Comparison of ENCODE assay signal across 18 cellular contexts in genomic region chr15:81869161-81869928, GRCh38.
DNase-seq lines count a peak whose midpoint lies in the region; ATAC-seq and TF ChIP-seq lines count a peak whose summit lies in the region.
"Had no signal": no experiment of that assay in that cellular context is flagged by ENCODE, and none has a peak within 500 bp of the region (broad histone marks: within the 10 kb centered on the region; RNA-seq: fewer than 3 reads in every experiment).

No MANE protein-coding gene starts in this region.

- H3K9me3 Mint-ChIP-seq in endodermal cell (peaks cover 7% of the 10 kb centered on the region), mesothelial cell of epicardium (peaks cover 13% of the 10 kb centered on the region)
- no peaks in the 10 kb centered on the region for H3K9me3 Mint-ChIP-seq in activated T-helper 17 cell treated with anti-CD3 and anti-CD28 coated beads, Interleukin-2, amount 50 U/mL, for 72 hours
- H3K9me3 Mint-ChIP-seq: IgD-negative memory B cell had no signal

- H3K27ac Mint-ChIP-seq in endodermal cell (no peak overlapping the region), mesothelial cell of epicardium (no peak overlapping the region)
- no peak overlapping the region for H3K27ac Mint-ChIP-seq in activated T-helper 17 cell treated with anti-CD3 and anti-CD28 coated beads, Interleukin-2, amount 50 U/mL, for 72 hours
- H3K27ac Mint-ChIP-seq: CD8-positive, alpha-beta memory T cell; IgD-negative memory B cell had no signal

- H3K36me3 Mint-ChIP-seq in endodermal cell (ENCODE audit: low read depth) (peaks cover 33% of the 10 kb centered on the region), mesothelial cell of epicardium (peaks cover 10% of the 10 kb centered on the region)
- H3K36me3 Mint-ChIP-seq in activated T-helper 17 cell treated with anti-CD3 and anti-CD28 coated beads, Interleukin-2, amount 50 U/mL, for 72 hours (ENCODE audit: low read depth): no peaks in the 10 kb centered on the region
- H3K36me3 Mint-ChIP-seq: CD8-positive, alpha-beta memory T cell; IgD-negative memory B cell had no signal

- TF ChIP-seq RAD21 in IMR-90 (IDR thresholded peaks at IDR 0.05; ENCODE audit: low read length): no peak

- ATAC-seq in IMR-90 (ENCODE audit: low read depth) (no peak), PC-3 (no peak), GM21381 (IDR thresholded peaks at IDR 0.05; ENCODE audit: unreplicated experiment) (no peak)
- ATAC-seq in activated T-helper 17 cell treated with anti-CD3 and anti-CD28 coated beads, Interleukin-2, amount 50 U/mL, for 72 hours (replicated peaks): no peak

- H3F3A ChIP-seq in PC-3 (ENCODE audit: low read length, unreplicated experiment): no peaks in the 10 kb centered on the region

- H3K14ac ChIP-seq in IMR-90 (replicated peaks; ENCODE audit: low read depth, low read length): no peak overlapping the region

- H4K20me1 ChIP-seq in IMR-90 (ENCODE audit: insufficient read depth, low read length): no peaks in the 10 kb centered on the region
- H4K20me1 ChIP-seq in PC-3 (ENCODE audit: low read length): no peaks in the 10 kb centered on the region
- H4K20me1 ChIP-seq: BLaER1 had no signal

- H2AFZ ChIP-seq in IMR-90 (replicated peaks; ENCODE audit: low read length, poor library complexity) (peak overlapping the region; percentile 48), PC-3 (ENCODE audit: low read length) (no peak overlapping the region)

- H3K27ac ChIP-seq in IMR-90 (ENCODE audit: insufficient read depth, low read length) (no peak overlapping the region), endodermal cell (ENCODE audit: low read depth, low read length) (no peak overlapping the region), PC-3 (ENCODE audit: low read length) (no peak overlapping the region)
- H3K27ac ChIP-seq: BLaER1, RWPE1 had no signal

- H3K79me2 ChIP-seq in PC-3 (ENCODE audit: low read length): no peaks in the 10 kb centered on the region

- in situ Hi-C loops in IMR-90 (cut with MboI; ENCODE audit: low sequenced_read_pairs): no loop called here

- H2BK5ac ChIP-seq in IMR-90 (ENCODE audit: low read depth, low read length, poor library complexity, severe bottlenecking): no peak overlapping the region

- H3K9me3 ChIP-seq in IMR-90 (ENCODE audit: control insufficient read depth, insufficient read depth, low read length) (no peaks in the 10 kb centered on the region), endodermal cell (ENCODE audit: control insufficient read depth, low read length) (no peaks in the 10 kb centered on the region), PC-3 (ENCODE audit: low read length) (no peaks in the 10 kb centered on the region)
- H3K9me3 ChIP-seq: BLaER1 had no signal

- peaks cover 7% of the 10 kb centered on the region for H3K4me1 Mint-ChIP-seq in endodermal cell
- H3K4me1 Mint-ChIP-seq in mesothelial cell of epicardium: no peaks in the 10 kb centered on the region
- H3K4me1 Mint-ChIP-seq in activated T-helper 17 cell treated with anti-CD3 and anti-CD28 coated beads, Interleukin-2, amount 50 U/mL, for 72 hours: no peaks in the 10 kb centered on the region
- H3K4me1 Mint-ChIP-seq: CD8-positive, alpha-beta memory T cell had no signal

- H3K9ac ChIP-seq in IMR-90 (ENCODE audit: low read depth, low read length) (no peak overlapping the region), endodermal cell (ENCODE audit: extremely low read depth, low read length, poor library complexity, severe bottlenecking) (no peak overlapping the region), PC-3 (ENCODE audit: low read length) (no peak overlapping the region)
- H3K9ac ChIP-seq: BLaER1 had no signal

- H3K9me1 ChIP-seq in IMR-90 (ENCODE audit: insufficient read depth, low read length): no peaks in the 10 kb centered on the region

- BruUV-seq in IMR-90 (replicated peaks; lab: Mats Ljungman, UMichigan) (no TSS peak), PC-3 (replicated peaks; lab: Mats Ljungman, UMichigan) (no TSS peak)

- H3K23ac ChIP-seq in IMR-90 (ENCODE audit: low read depth, low read length): no peak overlapping the region

- H3K4me1 ChIP-seq in IMR-90 (ENCODE audit: control insufficient read depth, insufficient read depth, low read length): no peaks in the 10 kb centered on the region
- no peaks in the 10 kb centered on the region for H3K4me1 ChIP-seq in endodermal cell (ENCODE audit: control insufficient read depth, insufficient read depth, low read length)
- no peaks in the 10 kb centered on the region for H3K4me1 ChIP-seq in PC-3 (ENCODE audit: insufficient read depth, low read length)

- H3K4me3 Mint-ChIP-seq in endodermal cell: peak overlapping the region; percentile 68
- H3K4me3 Mint-ChIP-seq in mesothelial cell of epicardium: peak overlapping the region; percentile 71
- H3K4me3 Mint-ChIP-seq in activated T-helper 17 cell treated with anti-CD3 and anti-CD28 coated beads, Interleukin-2, amount 50 U/mL, for 72 hours: no peak overlapping the region
- H3K4me3 Mint-ChIP-seq: CD8-positive, alpha-beta memory T cell had no signal

- no peak overlapping the region for H2BK15ac ChIP-seq in IMR-90 (ENCODE audit: low read depth, low read length)

- H3K27me3 ChIP-seq in IMR-90 (ENCODE audit: control insufficient read depth, insufficient read depth, low read length): peaks cover 2% of the 10 kb centered on the region
- no peaks in the 10 kb centered on the region for H3K27me3 ChIP-seq in endodermal cell (ENCODE audit: control insufficient read depth, insufficient read depth, low read length, poor library complexity, severe bottlenecking)
- peaks cover 14% of the 10 kb centered on the region for H3K27me3 ChIP-seq in PC-3 (ENCODE audit: low read length)
- H3K27me3 ChIP-seq: BLaER1 had no signal

- H4K5ac ChIP-seq in IMR-90 (ENCODE audit: low read depth, low read length): no peak overlapping the region

- no peak overlapping the region for H4K91ac ChIP-seq in IMR-90 (ENCODE audit: insufficient read depth, low read depth, low read length)

- no peak overlapping the region for H2AK5ac ChIP-seq in IMR-90 (ENCODE audit: low read depth, low read length)

- no peak for TF ChIP-seq POLR2A in IMR-90 (IDR thresholded peaks at IDR 0.05; ENCODE audit: low read depth, low read length)

- no CpG with 5 or more reads among the region's 10 CpGs for WGBS in IMR-90 (ENCODE audit: extremely low coverage in 2 of 2, insufficient read length in 1 of 2), 2 experiments
- 89 to 100% methylated on average over 3 to 10 of the region's 10 CpGs for WGBS in endodermal cell (ENCODE audit: insufficient coverage in 1 of 2, insufficient read length in 1 of 2), 2 experiments

- H3K9me2 ChIP-seq in PC-3 (replicated peaks; ENCODE audit: low read length): no peaks in the 10 kb centered on the region

- POLR2A ChIA-PET in IMR-90 (lab: Charles Lee; ENCODE audit: unreplicated experiment) (no interaction called here), PC-3 (lab: Charles Lee; ENCODE audit: unreplicated experiment) (no interaction called here)

- no peak overlapping the region for H3K4ac ChIP-seq in IMR-90 (ENCODE audit: low read depth, low read length)

- H3K79me1 ChIP-seq in IMR-90 (ENCODE audit: low read depth in 1 of 2, low read length in 2 of 2): no peaks in the 10 kb centered on the region

- H3K4me2 ChIP-seq in IMR-90 (ENCODE audit: low read depth, low read length): no peak overlapping the region
- H3K4me2 ChIP-seq in PC-3 (ENCODE audit: low read length): no peak overlapping the region
- H3K4me2 ChIP-seq: BLaER1 had no signal

- dilution Hi-C loops in IMR-90 (cut with HindIII; ENCODE audit: low sequenced_read_pairs, unreplicated experiment): no loop called here

- CTCF ChIA-PET in IMR-90 (lab: Yijun Ruan, JAX): no interaction called here
- CTCF ChIA-PET in PC-3 (lab: Charles Lee): no interaction called here

- H2BK20ac ChIP-seq in IMR-90 (ENCODE audit: low read depth, low read length): no peak overlapping the region

- H3K27me3 Mint-ChIP-seq in endodermal cell (ENCODE audit: insufficient read depth) (no peaks in the 10 kb centered on the region), mesothelial cell of epicardium (ENCODE audit: low read depth) (no peaks in the 10 kb centered on the region)
- peaks cover 12% of the 10 kb centered on the region for H3K27me3 Mint-ChIP-seq in activated T-helper 17 cell treated with anti-CD3 and anti-CD28 coated beads, Interleukin-2, amount 50 U/mL, for 72 hours

- H3K4me3 ChIP-seq in IMR-90 (ENCODE audit: insufficient read depth, low read depth, low read length) (no peak overlapping the region), endodermal cell (ENCODE audit: low read length) (peak overlapping the region; percentile 78), PC-3 (ENCODE audit: low read length) (no peak overlapping the region)
- H3K4me3 ChIP-seq: BLaER1 had no signal

- no peak overlapping the region for H4K8ac ChIP-seq in IMR-90 (ENCODE audit: low read depth in 2 of 2, low read length in 2 of 2)

- DNase-seq in ELF-1 (ENCODE audit: low read depth, low spot score): peak; percentile 9
- DNase-seq in IMR-90: no peak
- no peak for DNase-seq in endodermal cell
- DNase-seq in mesothelial cell of epicardium (ENCODE audit: low spot score in 2 of 2, unreplicated experiment in 2 of 2): no peak
- DNase-seq in PC-3: no peak
- DNase-seq in C1 segment of cervical spinal cord (lab: John Stamatoyannopoulos, UW): no peak
- DNase-seq: CD8-positive, alpha-beta memory T cell; NCI-H1105; NCI-H1694; NCI-H2107; NCI-H226; NCI-H524 treated with DMSO at 0.1 percent for 48 hours; OCI-M1 had no signal

- no peak overlapping the region for H2AK9ac ChIP-seq in IMR-90 (replicated peaks; ENCODE audit: low read depth, low read length, poor library complexity)

- TF ChIP-seq CTCF in IMR-90 (conservative IDR thresholded peaks at IDR 0.05; ENCODE audit: low read depth, low read length) (no peak), endodermal cell (conservative IDR thresholded peaks at IDR 0.05) (no peak), mesothelial cell of epicardium (IDR thresholded peaks at IDR 0.05; ENCODE audit: unreplicated experiment) (no peak), PC-3 (conservative IDR thresholded peaks at IDR 0.05; ENCODE audit: low read depth, low read length) (no peak)

- intact Hi-C loops in IMR-90 (cut with micrococcal nuclease) (no loop called here), PC-3 (cut with micrococcal nuclease) (no loop called here)

- H3K36me3 ChIP-seq in IMR-90 (ENCODE audit: control insufficient read depth, insufficient read depth, low read length) (no peaks in the 10 kb centered on the region), endodermal cell (ENCODE audit: control insufficient read depth, insufficient read depth, low read length) (no peaks in the 10 kb centered on the region), PC-3 (ENCODE audit: low read depth, low read length) (no peaks in the 10 kb centered on the region)
- H3K36me3 ChIP-seq: BLaER1 had no signal

- H3K56ac ChIP-seq in IMR-90 (ENCODE audit: extremely low read depth, insufficient read depth, low read length): no peak overlapping the region

- no peak overlapping the region for H2BK120ac ChIP-seq in IMR-90 (ENCODE audit: low read depth, low read length)

- no peak overlapping the region for H3K18ac ChIP-seq in IMR-90 (ENCODE audit: low read depth, low read length)

TF ChIP-seq in IMR-90, 13 proteins besides CTCF, POLR2A, EP300 and RAD21 (continues in another document):
- TF ChIP-seq MAZ (IDR thresholded peaks at IDR 0.05; ENCODE audit: borderline replicate concordance, low read depth, low read length) (no peak), MAFK (IDR thresholded peaks at IDR 0.05; ENCODE audit: low read depth, low read length) (no peak), FOS (IDR thresholded peaks at IDR 0.05; ENCODE audit: low read depth, low read length) (no peak)
